13 cellular contexts compared by ENCODE assay signal in the genomic region with DNA sequence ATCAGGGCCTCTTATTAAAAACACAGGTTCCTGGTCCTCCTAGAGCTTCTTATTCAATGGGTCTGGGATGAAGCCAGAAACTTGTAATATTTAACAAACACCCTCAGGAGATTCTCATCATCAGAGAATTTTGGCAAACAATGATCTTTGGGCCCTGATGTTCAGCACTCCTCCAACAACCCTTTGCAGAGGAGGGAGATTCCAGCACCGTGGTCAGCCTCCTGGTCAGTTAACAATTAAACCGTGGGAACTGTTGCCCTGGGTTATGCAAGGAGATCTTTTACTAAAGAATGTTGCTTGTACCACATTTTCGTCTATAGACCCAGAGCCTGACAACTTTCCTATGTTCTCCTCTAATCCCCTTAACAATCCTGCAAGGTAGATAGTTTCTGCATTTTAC.
DNase-seq lines count a peak whose midpoint lies in the region; ATAC-seq and TF ChIP-seq lines count a peak whose summit lies in the region.
"Had no signal": no experiment of that assay in that cellular context is flagged by ENCODE, and none has a peak within 500 bp of the region (broad histone marks: within the 10 kb centered on the region; RNA-seq: fewer than 3 reads in every experiment).

No MANE protein-coding gene starts in this region.

- H3K27ac ChIP-seq in left lung: no peak overlapping the region
- H3K27ac ChIP-seq: esophagus squamous epithelium had no signal

- ATAC-seq in Right ventricle myocardium superior (ENCODE audit: poor library complexity) (peak; percentile 64), left lung (peak; percentile 58), GM18511 (IDR thresholded peaks at IDR 0.05; ENCODE audit: unreplicated experiment) (no peak)

- no peak for DNase-seq in Right ventricle myocardium superior
- no peak for DNase-seq in cardiac septum (ENCODE audit: low spot score)
- peak; percentile 91 for DNase-seq in epithelial cell of proximal tubule (ENCODE audit: low read depth)
- no peak for DNase-seq in left lung
- DNase-seq in OCI-M1 (lab: John Stamatoyannopoulos, UW): no peak
- no peak for DNase-seq in Ammon's horn (ENCODE audit: low spot score)
- DNase-seq in T-helper 2 cell: no peak
- DNase-seq: activated naive CD4-positive, alpha-beta T cell treated with anti-CD3 and anti-CD28 coated beads for 36 hours; DMS79; esophagus squamous epithelium; NCI-H446 treated with DMSO at 0.1 percent for 48 hours; stimulated activated CD4-positive, alpha-beta T cell treated with anti-CD3 and anti-CD28 coated beads, Interleukin-15, amount 100 ng/mL, for 24 hours had no signal

- H3K36me3 ChIP-seq in left lung: no peaks in the 10 kb centered on the region
- H3K36me3 ChIP-seq: esophagus squamous epithelium had no signal

- no peaks in the 10 kb centered on the region for H3K4me1 ChIP-seq in left lung
- H3K4me1 ChIP-seq: esophagus squamous epithelium had no signal

- H3K9me3 ChIP-seq in left lung: no peaks in the 10 kb centered on the region
- H3K9me3 ChIP-seq: esophagus squamous epithelium had no signal

- no peaks in the 10 kb centered on the region for H3K27me3 ChIP-seq in left lung
- H3K27me3 ChIP-seq: esophagus squamous epithelium had no signal

- intact Hi-C loops in Right ventricle myocardium superior (cut with DNase I): no loop called here
- intact Hi-C loops in cardiac septum (cut with DNase I): loop anchor here (5.0 kb wide), 1 partner anchor 88 kb away; no protein-coding TSS in a partner anchor
- intact Hi-C loops in left lung (cut with DNase I): no loop called here

- TF ChIP-seq CTCF in epithelial cell of proximal tubule (conservative IDR thresholded peaks at IDR 0.05; ENCODE audit: low read depth, low read length): no peak
- TF ChIP-seq CTCF in left lung (IDR thresholded peaks at IDR 0.05): no peak

- no peak overlapping the region for H3K4me3 ChIP-seq in epithelial cell of proximal tubule (ENCODE audit: low read depth, low read length)
- no peak overlapping the region for H3K4me3 ChIP-seq in left lung
- H3K4me3 ChIP-seq: esophagus squamous epithelium had no signal
